In genomic region chr18:76450912-76451421, GRCh38 we compare ENCODE assay signal across 7 cellular contexts. TPM values are rescaled to one million over a fixed set of nuclear protein-coding genes. Genes with fewer than 3 reads are reported as not detected.
DNase-seq lines count a peak whose midpoint lies in the region; ATAC-seq and TF ChIP-seq lines count a peak whose summit lies in the region.

No MANE protein-coding gene starts in this region.

- H3K4me1 Mint-ChIP-seq in naive B cell, result peaks cover 57 to 71% (median 66%) of the 10 kb centered on the region in 3 donors

- peak; percentile 26 to 35 for DNase-seq in activated CD4-positive, alpha-beta T cell treated with anti-CD3 and anti-CD28 coated beads, Interleukin-2, amount 50 U/mL, for 48 hours
- DNase-seq in fibroblast of mammary gland (ENCODE audit: low read depth), result peak; percentile 78
- DNase-seq in naive B cell, result no peak
- no peak for DNase-seq in effector CD8-positive, alpha-beta T cell (lab: John Stamatoyannopoulos, UW)
- DNase-seq in NK-92 (lab: John Stamatoyannopoulos, UW; ENCODE audit: unreplicated experiment), result no peak

- H3K4me3 ChIP-seq in GM08714 (ENCODE audit: low read length) (peak overlapping the region; percentile 58; the same call in 1 of the 2 replicates), fibroblast of mammary gland (ENCODE audit: control insufficient read depth, low read depth, low read length) (peak overlapping the region; percentile 56)

- peak overlapping the region in 5 of 6 donors; percentile 36 to 93 (median 81) for H3K27ac Mint-ChIP-seq in naive B cell

- ATAC-seq in HG03558 (IDR thresholded peaks at IDR 0.05; ENCODE audit: extremely low read depth, unreplicated experiment) (peak; percentile 26), naive B cell (ENCODE audit: low read depth in 2 of 2) (peak; percentile 35 to 45)

- H3K27me3 Mint-ChIP-seq in naive B cell, result no peaks in the 10 kb centered on the region

- TF ChIP-seq CTCF in fibroblast of mammary gland (conservative IDR thresholded peaks at IDR 0.05; ENCODE audit: control insufficient read depth, insufficient read depth, low read depth, low read length), result no peak

- H3K36me3 Mint-ChIP-seq in naive B cell, result peaks cover 0 to 3% of the 10 kb centered on the region in 2 donors

- no peaks in the 10 kb centered on the region for H3K9me3 Mint-ChIP-seq in naive B cell

- H3K4me3 Mint-ChIP-seq in naive B cell, result peak overlapping the region; percentile 91 to 98 (median 95)

RNA-seq across cellular contexts. Expression of gene ZNF516, which starts 44.1 kb away (rescaled TPM):
- polyA plus RNA-seq in naive B cell (ENCODE audit: low read depth in 6 of 6), result 1 to 10 TPM; 1.7 to 7.5 (median 4.8) TPM

Comparison
In these comparisons a context has a peak if more than half of its experiments do, and no peak if none do; other contexts are left out.
1. DNase-seq: peak in activated CD4-positive, alpha-beta T cell treated with anti-CD3 and anti-CD28 coated beads, Interleukin-2, amount 50 U/mL, for 48 hours (2 of 2) and fibroblast of mammary gland (single experiment); none in naive B cell (single experiment), effector CD8-positive, alpha-beta T cell (single experiment) and NK-92 (single experiment).